In the genomic region with DNA sequence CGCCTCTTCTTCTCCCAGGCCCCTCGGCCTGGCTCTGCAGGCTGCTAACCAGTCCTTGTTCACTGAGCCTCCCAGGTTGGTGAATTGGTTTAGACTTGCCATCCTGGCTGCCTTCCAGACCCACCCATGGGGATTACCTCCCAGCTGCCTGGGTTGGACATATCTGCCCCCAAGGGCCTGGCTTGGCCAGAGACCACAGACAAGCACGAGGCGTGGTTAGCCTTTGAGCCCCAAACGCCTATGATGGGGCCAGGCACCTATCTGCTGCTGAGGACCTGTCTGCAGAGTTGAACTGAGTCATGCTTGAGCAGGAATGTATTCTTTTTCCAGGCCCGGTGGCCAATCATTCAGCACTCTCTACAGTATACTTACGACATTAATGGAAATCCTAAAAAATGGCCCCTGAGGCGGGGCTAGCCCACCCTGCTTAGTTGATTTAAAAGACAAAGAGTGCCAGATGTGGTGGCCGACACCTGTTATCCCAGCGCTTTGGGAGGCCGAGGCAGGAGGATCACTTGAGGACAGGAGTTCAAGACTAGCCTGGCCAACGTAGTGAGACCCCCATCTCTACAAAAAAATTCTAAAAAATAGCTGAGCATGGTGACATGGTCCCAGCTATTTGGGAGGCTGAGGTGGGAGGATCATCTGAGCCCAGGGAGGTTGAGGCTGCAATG, we compare ENCODE assay signal across 21 cellular contexts.
DNase-seq lines count a peak whose midpoint lies in the region; TF ChIP-seq lines count a peak whose summit lies in the region.
"Had no signal": no experiment of that assay in that cellular context is flagged by ENCODE, and none has a peak within 500 bp of the region (broad histone marks: within the 10 kb centered on the region; RNA-seq: fewer than 3 reads in every experiment).

No MANE protein-coding gene starts in this region.

- H3K27me3 Mint-ChIP-seq in neural progenitor cell (ENCODE audit: insufficient read depth, low read depth) = peaks cover 3% of the 10 kb centered on the region
- H3K27me3 Mint-ChIP-seq: activated CD8-positive, alpha-beta memory T cell treated with anti-CD3 and anti-CD28 coated beads, Interleukin-2, amount 10 ng/mL, durations not matched to agents 7 days and 5 days had no signal

- POLR2A ChIA-PET in PC-9 (lab: Charles Lee; ENCODE audit: unreplicated experiment) = no interaction called here

- no peaks in the 10 kb centered on the region for H3K79me1 ChIP-seq in neuronal stem cell (ENCODE audit: low read depth, low read length)

- H2AK5ac ChIP-seq in neuronal stem cell (ENCODE audit: low read depth, low read length) = peak overlapping the region; percentile 20

- H3K27ac ChIP-seq in PC-9 = no peak overlapping the region
- H3K27ac ChIP-seq in coronary artery = peak overlapping the region; percentile 30 to 63
- H3K27ac ChIP-seq in neuronal stem cell (replicated peaks; ENCODE audit: low read length) = no peak overlapping the region
- H3K27ac ChIP-seq in neural progenitor cell = no peak overlapping the region
- no peak overlapping the region for H3K27ac ChIP-seq in Peyer's patch
- no peak overlapping the region for H3K27ac ChIP-seq in MM.1S (ENCODE audit: low read length)
- H3K27ac ChIP-seq: brain microvascular endothelial cell had no signal

- H3K79me2 ChIP-seq in PC-9 (ENCODE audit: low read depth) = no peaks in the 10 kb centered on the region
- H3K79me2 ChIP-seq in neural progenitor cell (ENCODE audit: low read depth) = no peaks in the 10 kb centered on the region
- H3K79me2 ChIP-seq in MM.1S (ENCODE audit: low read length) = no peaks in the 10 kb centered on the region

- no peaks in the 10 kb centered on the region for H3K9me3 ChIP-seq in PC-9 (ENCODE audit: insufficient read depth, low read depth)
- H3K9me3 ChIP-seq in neuronal stem cell (replicated peaks in 1 of 2; ENCODE audit: control insufficient read depth in 2 of 2, insufficient read depth in 1 of 2, low read depth in 1 of 2, low read length in 2 of 2) = peaks cover 0 to 2% of the 10 kb centered on the region in 2 donors
- H3K9me3 ChIP-seq in neural progenitor cell (ENCODE audit: low read depth) = no peaks in the 10 kb centered on the region
- H3K9me3 ChIP-seq in Peyer's patch = no peaks in the 10 kb centered on the region
- H3K9me3 ChIP-seq in MM.1S (replicated peaks; ENCODE audit: insufficient read depth, low read length) = no peaks in the 10 kb centered on the region

- H3K36me3 Mint-ChIP-seq in neural progenitor cell = peaks cover 2% of the 10 kb centered on the region
- H3K36me3 Mint-ChIP-seq: activated CD8-positive, alpha-beta memory T cell treated with anti-CD3 and anti-CD28 coated beads, Interleukin-2, amount 10 ng/mL, durations not matched to agents 7 days and 5 days; activated naive CD8-positive, alpha-beta T cell treated with anti-CD3 and anti-CD28 coated beads, Interleukin-2, amount 10 ng/mL, durations not matched to agents 7 days and 5 days; IgD-negative memory B cell; immature natural killer cell had no signal

- TF ChIP-seq CTCF in PC-9 (conservative IDR thresholded peaks at IDR 0.05) (no peak), coronary artery (IDR thresholded peaks at IDR 0.05) (no peak), neural progenitor cell (IDR thresholded peaks at IDR 0.05) (no peak), Peyer's patch (IDR thresholded peaks at IDR 0.05) (no peak), MM.1S (IDR thresholded peaks at IDR 0.05; ENCODE audit: low read length) (no peak)

- no peak overlapping the region for H3K27ac Mint-ChIP-seq in neural progenitor cell
- H3K27ac Mint-ChIP-seq: activated CD8-positive, alpha-beta memory T cell treated with anti-CD3 and anti-CD28 coated beads, Interleukin-2, amount 10 ng/mL, durations not matched to agents 7 days and 5 days; activated naive CD8-positive, alpha-beta T cell treated with anti-CD3 and anti-CD28 coated beads, Interleukin-2, amount 10 ng/mL, durations not matched to agents 7 days and 5 days; activated T-helper 2 cell treated with anti-CD3 and anti-CD28 coated beads, Interferon-gamma antibody, Interleukin-2, Interleukin-4, amounts not matched to agents 10 μg/mL and 5 μg/mL and 100 μg/mL, durations not matched to agents 14 hours and 24 hours and 36 hours; B cell; dendritic cell treated with granulocyte-macrophage colony-stimulating factor and Interleukin-4, amounts not matched to agents 40 ng/mL and 50 ng/mL, for 4 days; HFFc6; IgD-negative memory B cell; immature natural killer cell had no signal

- intact Hi-C loops in PC-9 (cut with micrococcal nuclease; ENCODE audit: unreplicated experiment) = no loop called here

- no peak overlapping the region for H4K8ac ChIP-seq in neuronal stem cell (ENCODE audit: low read depth, low read length)

- no peak overlapping the region for H3K4me3 Mint-ChIP-seq in neural progenitor cell
- H3K4me3 Mint-ChIP-seq: activated CD8-positive, alpha-beta memory T cell treated with anti-CD3 and anti-CD28 coated beads, Interleukin-2, amount 10 ng/mL, durations not matched to agents 7 days and 5 days; activated naive CD8-positive, alpha-beta T cell treated with anti-CD3 and anti-CD28 coated beads, Interleukin-2, amount 10 ng/mL, durations not matched to agents 7 days and 5 days; B cell; dendritic cell treated with granulocyte-macrophage colony-stimulating factor and Interleukin-4, amounts not matched to agents 40 ng/mL and 50 ng/mL, for 4 days; HFFc6; IgD-negative memory B cell; immature natural killer cell had no signal

- H2BK12ac ChIP-seq in neuronal stem cell (ENCODE audit: low read length) = no peak overlapping the region

- TF ChIP-seq POLR2A in Peyer's patch (IDR thresholded peaks at IDR 0.05) = no peak

- no peak overlapping the region for H4K91ac ChIP-seq in neuronal stem cell (ENCODE audit: low read depth, low read length, poor library complexity)

- H2BK5ac ChIP-seq in neuronal stem cell (ENCODE audit: low read length) = no peak overlapping the region

- H3K27me3 ChIP-seq in PC-9 (ENCODE audit: insufficient read depth, low read depth) (no peaks in the 10 kb centered on the region), neuronal stem cell (ENCODE audit: control insufficient read depth in 3 of 3, insufficient read depth in 3 of 3, low read depth in 1 of 3, low read length in 3 of 3) (no peaks in the 10 kb centered on the region), neural progenitor cell (no peaks in the 10 kb centered on the region), Peyer's patch (no peaks in the 10 kb centered on the region), MM.1S (replicated peaks; ENCODE audit: insufficient read depth, low read length) (no peaks in the 10 kb centered on the region)
- H3K27me3 ChIP-seq: brain microvascular endothelial cell had no signal

- no peaks in the 10 kb centered on the region for H3K9me3 Mint-ChIP-seq in neural progenitor cell
- H3K9me3 Mint-ChIP-seq: activated T-helper 2 cell treated with anti-CD3 and anti-CD28 coated beads, Interferon-gamma antibody, Interleukin-2, Interleukin-4, amounts not matched to agents 10 μg/mL and 5 μg/mL and 100 μg/mL, durations not matched to agents 14 hours and 24 hours and 36 hours; dendritic cell treated with granulocyte-macrophage colony-stimulating factor and Interleukin-4, amounts not matched to agents 40 ng/mL and 50 ng/mL, for 4 days; HFFc6; IgD-negative memory B cell; immature natural killer cell had no signal

- no peak overlapping the region for H3K23ac ChIP-seq in neuronal stem cell (ENCODE audit: low read depth, low read length, poor library complexity)

- H3K4me2 ChIP-seq in PC-9 = no peak overlapping the region
- H3K4me2 ChIP-seq in neuronal stem cell (ENCODE audit: insufficient read depth, low read length, poor library complexity, severe bottlenecking) = no peak overlapping the region
- no peak overlapping the region for H3K4me2 ChIP-seq in neural progenitor cell
- no peak overlapping the region for H3K4me2 ChIP-seq in MM.1S (ENCODE audit: low read depth, low read length)

- BruUV-seq in PC-9 (replicated peaks; lab: Mats Ljungman, UMichigan) = no TSS peak

- peak overlapping the region; percentile 6 for H2BK15ac ChIP-seq in neuronal stem cell (ENCODE audit: low read length)

- H3K36me3 ChIP-seq in PC-9 (ENCODE audit: low read depth) (no peaks in the 10 kb centered on the region), neuronal stem cell (replicated peaks in 1 of 2; ENCODE audit: control insufficient read depth in 2 of 2, insufficient read depth in 2 of 2, low read length in 2 of 2) (no peaks in the 10 kb centered on the region), neural progenitor cell (no peaks in the 10 kb centered on the region), Peyer's patch (no peaks in the 10 kb centered on the region), MM.1S (replicated peaks; ENCODE audit: insufficient read depth, low read length) (no peaks in the 10 kb centered on the region)
- H3K36me3 ChIP-seq: brain microvascular endothelial cell had no signal

- peak; percentile 8 for DNase-seq in NCI-H82 (lab: John Stamatoyannopoulos, UW)
- no peak for DNase-seq in NCI-H82 treated with DMSO at 0.1 percent for 48 hours (lab: John Stamatoyannopoulos, UW; ENCODE audit: unreplicated experiment)
- peak; percentile 54 to 64 for DNase-seq in PC-9
- peak; percentile 73 for DNase-seq in coronary artery (ENCODE audit: low spot score)
- DNase-seq in neuronal stem cell (ENCODE audit: low spot score) = no peak
- DNase-seq in neural progenitor cell (ENCODE audit: low spot score) = no peak
- no peak for DNase-seq in Peyer's patch
- no peak for DNase-seq in MM.1S
- DNase-seq: 8988T; activated CD8-positive, alpha-beta memory T cell treated with anti-CD3 and anti-CD28 coated beads, Interleukin-2, amount 10 ng/mL, durations not matched to agents 7 days and 5 days; activated naive CD8-positive, alpha-beta T cell treated with anti-CD3 and anti-CD28 coated beads, Interleukin-2, amount 10 ng/mL, durations not matched to agents 7 days and 5 days; brain microvascular endothelial cell; HFFc6; immature natural killer cell; NCI-H1930; occipital lobe; retina had no signal

- H3K14ac ChIP-seq in neuronal stem cell (ENCODE audit: low read length) = no peak overlapping the region

- H2BK120ac ChIP-seq in neuronal stem cell (ENCODE audit: low read depth, low read length) = no peak overlapping the region

- CTCF ChIA-PET in PC-9 (lab: Charles Lee) = no interaction called here

- peaks cover 28% of the 10 kb centered on the region for H3K4me1 Mint-ChIP-seq in neural progenitor cell
- H3K4me1 Mint-ChIP-seq: activated CD8-positive, alpha-beta memory T cell treated with anti-CD3 and anti-CD28 coated beads, Interleukin-2, amount 10 ng/mL, durations not matched to agents 7 days and 5 days; activated naive CD8-positive, alpha-beta T cell treated with anti-CD3 and anti-CD28 coated beads, Interleukin-2, amount 10 ng/mL, durations not matched to agents 7 days and 5 days; B cell; IgD-negative memory B cell; immature natural killer cell had no signal

- no peaks in the 10 kb centered on the region for H3K9me2 ChIP-seq in PC-9 (ENCODE audit: insufficient read depth)
- H3K9me2 ChIP-seq in MM.1S (replicated peaks; ENCODE audit: insufficient read depth, low read length) = no peaks in the 10 kb centered on the region

- WGBS in neuronal stem cell (ENCODE audit: extremely low coverage in 2 of 2, insufficient read length in 2 of 2, insufficient replicate concordance in 1 of 2), 2 donors = no CpG with 5 or more reads among the region's 12 CpGs

- peak overlapping the region; percentile 73 for H3K18ac ChIP-seq in neuronal stem cell (ENCODE audit: low read length)

- H3K4ac ChIP-seq in neuronal stem cell (ENCODE audit: low read length) = no peak overlapping the region

- H2AFZ ChIP-seq in PC-9 (no peak overlapping the region), neuronal stem cell (ENCODE audit: low read length) (no peak overlapping the region), neural progenitor cell (replicated peaks) (no peak overlapping the region), MM.1S (ENCODE audit: low read length) (no peak overlapping the region)

- H4K20me1 ChIP-seq in PC-9 (ENCODE audit: insufficient read depth) (no peaks in the 10 kb centered on the region), neural progenitor cell (ENCODE audit: low read depth) (no peaks in the 10 kb centered on the region), MM.1S (ENCODE audit: insufficient read depth, low read length) (no peaks in the 10 kb centered on the region)

- H3K9ac ChIP-seq in neuronal stem cell (ENCODE audit: low read depth, low read length, poor library complexity) (no peak overlapping the region), neural progenitor cell (no peak overlapping the region), MM.1S (ENCODE audit: low read length) (no peak overlapping the region)

- H3K4me1 ChIP-seq in PC-9 (replicated peaks; ENCODE audit: insufficient read depth) = no peaks in the 10 kb centered on the region
- H3K4me1 ChIP-seq in neuronal stem cell (ENCODE audit: control insufficient read depth in 2 of 2, insufficient read depth in 1 of 2, low read depth in 1 of 2, low read length in 2 of 2) = peaks cover 0 to 17% of the 10 kb centered on the region in 2 donors
- peaks cover 27% of the 10 kb centered on the region for H3K4me1 ChIP-seq in neural progenitor cell
- no peaks in the 10 kb centered on the region for H3K4me1 ChIP-seq in Peyer's patch
- no peaks in the 10 kb centered on the region for H3K4me1 ChIP-seq in MM.1S (ENCODE audit: low read length)

- H3K4me3 ChIP-seq in PC-9 (no peak overlapping the region), coronary artery (peak overlapping the region; percentile 11), neuronal stem cell (ENCODE audit: low read length in 2 of 2) (no peak overlapping the region), neural progenitor cell (no peak overlapping the region), Peyer's patch (no peak overlapping the region), MM.1S (ENCODE audit: low read length) (no peak overlapping the region)

- no peaks in the 10 kb centered on the region for H3F3A ChIP-seq in PC-9 (ENCODE audit: insufficient read depth, low read depth)
- no peaks in the 10 kb centered on the region for H3F3A ChIP-seq in neural progenitor cell (ENCODE audit: low read depth)
- no peaks in the 10 kb centered on the region for H3F3A ChIP-seq in MM.1S (ENCODE audit: insufficient read depth, low read length)

Comparison
In these comparisons a context has a peak if more than half of its experiments do, and no peak if none do; other contexts are left out.
1. DNase-seq: peak in NCI-H82 (single experiment), PC-9 (2 of 2) and coronary artery (single experiment); none in NCI-H82 treated with DMSO at 0.1 percent for 48 hours (single experiment), neuronal stem cell (single experiment), neural progenitor cell (single experiment), Peyer's patch (0 of 3) and MM.1S (single experiment).
2. H3K27ac ChIP-seq: peak in coronary artery (2 of 2); none in PC-9 (single experiment), neuronal stem cell (single experiment), neural progenitor cell (single experiment), Peyer's patch (0 of 4) and MM.1S (single experiment).